8 cellular contexts compared by ENCODE assay signal in the genomic region with DNA sequence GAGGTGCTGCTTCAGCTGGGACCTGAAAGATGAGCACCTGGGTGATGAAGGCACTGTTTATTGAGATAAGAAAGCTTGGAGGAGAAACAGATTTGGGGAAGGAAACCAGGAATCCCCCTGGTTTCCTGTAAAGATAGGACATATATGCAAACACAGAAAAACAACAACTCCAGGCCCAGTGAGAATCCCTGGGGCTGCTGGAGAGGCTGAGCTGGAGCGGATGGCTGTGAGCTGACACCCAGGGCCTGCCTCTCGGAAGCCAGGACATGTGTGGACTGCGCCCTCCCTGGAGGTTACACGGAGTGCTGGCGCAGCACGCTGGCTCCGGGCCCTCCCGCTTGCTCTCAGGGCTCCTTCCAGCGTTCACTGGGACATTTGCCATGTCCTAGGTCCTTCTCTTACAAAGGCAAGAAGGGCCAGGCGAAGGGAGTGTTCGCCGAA. TPM values are rescaled to one million over a fixed set of nuclear protein-coding genes. Genes with fewer than 3 reads are reported as not detected.
DNase-seq lines count a peak whose midpoint lies in the region; ATAC-seq and TF ChIP-seq lines count a peak whose summit lies in the region.

No MANE protein-coding gene starts in this region.

- no peaks in the 10 kb centered on the region for H3K9me3 ChIP-seq in suprapubic skin

- peaks cover 55% of the 10 kb centered on the region for H3K4me1 ChIP-seq in suprapubic skin

- no peaks in the 10 kb centered on the region for H3K36me3 ChIP-seq in suprapubic skin

- DNase-seq in NCI-H1092 (lab: John Stamatoyannopoulos, UW) (peak; percentile 78), caudate nucleus (lab: John Stamatoyannopoulos, UW) (peak in 51 of 61 donors; percentile 13 to 83 (median 42)), left lobe of liver (ENCODE audit: low spot score) (peak; percentile 84), suprapubic skin (ENCODE audit: low spot score in 2 of 2) (peak; percentile 91 to 93), NCI-H748 treated with DMSO at 0.1 percent for 48 hours (lab: John Stamatoyannopoulos, UW) (no peak)
- no peak for DNase-seq in effector CD8-positive, alpha-beta T cell (lab: John Stamatoyannopoulos, UW)
- DNase-seq in activated CD4-positive, alpha-beta T cell treated with anti-CD3 and anti-CD28 coated beads, Interleukin-2, amount 10 ng/mL, durations not matched to agents 24 days and 14 days, result no peak

- no peak overlapping the region for H3K27ac Mint-ChIP-seq in activated CD4-positive, alpha-beta T cell treated with anti-CD3 and anti-CD28 coated beads, Interleukin-2, amount 10 ng/mL, durations not matched to agents 24 days and 14 days

- no peaks in the 10 kb centered on the region for H3K9me3 Mint-ChIP-seq in activated CD4-positive, alpha-beta T cell treated with anti-CD3 and anti-CD28 coated beads, Interleukin-2, amount 10 ng/mL, durations not matched to agents 24 days and 14 days

- no peak for TF ChIP-seq POLR2A in suprapubic skin (IDR thresholded peaks at IDR 0.05)

- intact Hi-C loops in activated CD4-positive, alpha-beta T cell treated with anti-CD3 and anti-CD28 coated beads, Interleukin-2, amount 10 ng/mL, durations not matched to agents 24 days and 14 days (cut with micrococcal nuclease), result no loop called here

- no peak for TF ChIP-seq CTCF in suprapubic skin (IDR thresholded peaks at IDR 0.05)

- ATAC-seq in left lobe of liver, result peak; percentile 99
- ATAC-seq in GM18502 (IDR thresholded peaks at IDR 0.05; ENCODE audit: poor library complexity, unreplicated experiment), result no peak

- H3K4me3 ChIP-seq in suprapubic skin, result peak overlapping the region; percentile 18

- H3K27me3 ChIP-seq in suprapubic skin, result no peaks in the 10 kb centered on the region

- no peak for TF ChIP-seq EP300 in suprapubic skin (IDR thresholded peaks at IDR 0.05)

- no peak overlapping the region for H3K4me3 Mint-ChIP-seq in activated CD4-positive, alpha-beta T cell treated with anti-CD3 and anti-CD28 coated beads, Interleukin-2, amount 10 ng/mL, durations not matched to agents 24 days and 14 days

- no peaks in the 10 kb centered on the region for H3K36me3 Mint-ChIP-seq in activated CD4-positive, alpha-beta T cell treated with anti-CD3 and anti-CD28 coated beads, Interleukin-2, amount 10 ng/mL, durations not matched to agents 24 days and 14 days (ENCODE audit: low read depth)

- H3K27me3 Mint-ChIP-seq in activated CD4-positive, alpha-beta T cell treated with anti-CD3 and anti-CD28 coated beads, Interleukin-2, amount 10 ng/mL, durations not matched to agents 24 days and 14 days, result peaks cover 3% of the 10 kb centered on the region

- H3K27ac ChIP-seq in caudate nucleus (ENCODE audit: low read depth, low read length) (peak overlapping the region; percentile 77), suprapubic skin (peak overlapping the region; percentile 88)

- H3K4me1 Mint-ChIP-seq in activated CD4-positive, alpha-beta T cell treated with anti-CD3 and anti-CD28 coated beads, Interleukin-2, amount 10 ng/mL, durations not matched to agents 24 days and 14 days, result peaks cover 5% of the 10 kb centered on the region

- WGBS in suprapubic skin, result 17% methylated on average over 3 of the region's 12 CpGs

RNA-seq across cellular contexts. Expression of a gene that starts 57.5 kb away (rescaled TPM):
- total RNA-seq in left lobe of liver (27.1 TPM), suprapubic skin (10 to 100 TPM; 33.2 to 69.1 (median 50.1) TPM)
- total RNA-seq in activated CD4-positive, alpha-beta T cell treated with anti-CD3 and anti-CD28 coated beads, Interleukin-2, amount 10 ng/mL, durations not matched to agents 24 days and 14 days, result 154 and 166 TPM in 2 replicates

Comparison
In these comparisons a context has a peak if more than half of its experiments do, and no peak if none do; other contexts are left out.
1. DNase-seq: peak in NCI-H1092 (single experiment), caudate nucleus (51 of 61), left lobe of liver (single experiment) and suprapubic skin (2 of 2); none in NCI-H748 treated with DMSO at 0.1 percent for 48 hours (single experiment), effector CD8-positive, alpha-beta T cell (single experiment) and activated CD4-positive, alpha-beta T cell treated with anti-CD3 and anti-CD28 coated beads, Interleukin-2, amount 10 ng/mL, durations not matched to agents 24 days and 14 days (single experiment).